Comparison of ENCODE assay signal across 9 cellular contexts in genomic region chr16:56610609-56611111, GRCh38. TPM values are rescaled to one million over a fixed set of nuclear protein-coding genes. Genes with fewer than 3 reads are reported as not detected.
DNase-seq lines count a peak whose midpoint lies in the region; ATAC-seq, FAIRE-seq and TF ChIP-seq lines count a peak whose summit lies in the region.
"Had no signal": no experiment of that assay in that cellular context is flagged by ENCODE, and none has a peak within 500 bp of the region (broad histone marks: within the 10 kb centered on the region; RNA-seq: fewer than 3 reads in every experiment).

No MANE protein-coding gene starts in this region.

- H3K79me1 ChIP-seq in H1 (ENCODE audit: low read depth, low read length): no peaks in the 10 kb centered on the region

- no peaks in the 10 kb centered on the region for H3K27me3 ChIP-seq in CD4-positive, alpha-beta memory T cell (ENCODE audit: insufficient read depth, low read length)
- H3K27me3 ChIP-seq in Peyer's patch: no peaks in the 10 kb centered on the region
- H3K27me3 ChIP-seq in H1 (replicated peaks in 1 of 4; ENCODE audit: control insufficient read depth in 3 of 4, extremely low read depth in 1 of 4, insufficient read depth in 3 of 4, low read length in 3 of 4): peaks cover 27 to 74% (median 60%) of the 10 kb centered on the region in 4 experiments
- H3K27me3 ChIP-seq in prostate gland (replicated peaks; ENCODE audit: insufficient read depth): no peaks in the 10 kb centered on the region

- no peak overlapping the region for H2BK120ac ChIP-seq in H1 (replicated peaks; ENCODE audit: low read depth, low read length)

- peak overlapping the region; percentile 88 to 100 (median 96) for H3K27ac Mint-ChIP-seq in CD4-positive, alpha-beta memory T cell

- DNase-seq in CD4-positive, alpha-beta memory T cell: no peak
- no peak for DNase-seq in Peyer's patch
- DNase-seq in H1 (ENCODE audit: low read depth in 1 of 2, low spot score in 2 of 2): no peak
- no peak for DNase-seq in prostate gland (ENCODE audit: low spot score)
- DNase-seq in SW480 (ENCODE audit: low spot score): no peak
- DNase-seq in occipital lobe (lab: John Stamatoyannopoulos, UW): no peak

- peak overlapping the region in 1 of 2 donors; percentile 94 for H3K4me3 ChIP-seq in CD4-positive, alpha-beta memory T cell (ENCODE audit: low read length in 2 of 2)
- H3K4me3 ChIP-seq in Peyer's patch (peak overlapping the region in 2 of 4 donors; percentile 58 to 66), H1 (ENCODE audit: extremely low read depth in 1 of 4, insufficient read depth in 2 of 4, low read depth in 3 of 4, low read length in 4 of 4) (no peak overlapping the region), prostate gland (no peak overlapping the region)

- no peak overlapping the region for H2AK5ac ChIP-seq in H1 (ENCODE audit: low read depth, low read length)

- no peak overlapping the region for H4K8ac ChIP-seq in H1 (ENCODE audit: extremely low read depth, insufficient read depth, low read length)

- CTCF ChIA-PET in CD4-positive, alpha-beta memory T cell (lab: Charles Lee; ENCODE audit: partially characterized antibody): interaction anchor here (1.2 to 5.9 kb wide), 3 partner anchors 33 to 852 kb away, joined by 3 to 35 read pairs (median 7); no protein-coding TSS in a partner anchor
- CTCF ChIA-PET in H1 (lab: Charles Lee; ENCODE audit: partially characterized antibody): interaction anchor here (1.0 to 2.0 kb wide), 3 partner anchors 10 to 52 kb away, joined by 3 to 5 read pairs (median 3); partner anchors contain the start of gene MT1E

- H3K56ac ChIP-seq in H1 (replicated peaks; ENCODE audit: insufficient read length, low read depth, low read length): no peak overlapping the region

- H3K9me3 Mint-ChIP-seq in CD4-positive, alpha-beta memory T cell: no peaks in the 10 kb centered on the region

- peaks cover 11% of the 10 kb centered on the region; the same call in 1 of the 2 replicates for H3K23me2 ChIP-seq in H1 (ENCODE audit: low read depth, low read length)

- H4K20me1 ChIP-seq in H1 (replicated peaks in 1 of 2; ENCODE audit: control insufficient read depth in 1 of 2, insufficient read depth in 2 of 2, low read length in 2 of 2): peaks cover 0 to 2% of the 10 kb centered on the region in 2 experiments

- ATAC-seq in GM21423 (IDR thresholded peaks at IDR 0.05; ENCODE audit: unreplicated experiment) (no peak), GM21717 (IDR thresholded peaks at IDR 0.05; ENCODE audit: unreplicated experiment) (no peak)

- FAIRE-seq in H1 (lab: Jason Lieb, UNC): no peak

- peak overlapping the region; percentile 82 for H3K27ac ChIP-seq in CD4-positive, alpha-beta memory T cell (ENCODE audit: low read depth, low read length)
- H3K27ac ChIP-seq in Peyer's patch (peak overlapping the region; percentile 75 to 93 (median 84)), H1 (ENCODE audit: low read depth, low read length) (no peak overlapping the region), prostate gland (peak overlapping the region; percentile 86 to 90)

- WGBS in H1 (ENCODE audit: extremely low coverage in 1 of 2, insufficient coverage in 1 of 2, insufficient read length in 1 of 2, insufficient replicate concordance in 2 of 2, low coverage in 1 of 2, low lambda C conversion rate in 2 of 2, missing lambda C conversion rate in 1 of 2), 2 experiments: 68% methylated on average over 2 of the region's 2 CpGs; no CpG with 5 or more reads in 1 of the 2 experiments
- WGBS in prostate gland: 45% methylated on average over 2 of the region's 2 CpGs

- H3K27me3 Mint-ChIP-seq in CD4-positive, alpha-beta memory T cell: no peaks in the 10 kb centered on the region

- TF ChIP-seq CTCF in Peyer's patch (IDR thresholded peaks at IDR 0.05) (no peak), H1 (IDR thresholded peaks at IDR 0.05; ENCODE audit: control extremely low read depth in 1 of 3, insufficient read depth in 1 of 3, low read depth in 1 of 3, low read length in 3 of 3) (no peak), prostate gland (IDR thresholded peaks at IDR 0.05) (no peak)

- H2AFZ ChIP-seq in H1 (ENCODE audit: low read length): no peak overlapping the region

- no peaks in the 10 kb centered on the region for H3K9me3 ChIP-seq in CD4-positive, alpha-beta memory T cell (ENCODE audit: control insufficient read depth in 1 of 2, low read length in 2 of 2)
- no peaks in the 10 kb centered on the region for H3K9me3 ChIP-seq in Peyer's patch
- no peaks in the 10 kb centered on the region for H3K9me3 ChIP-seq in H1 (ENCODE audit: insufficient read depth in 2 of 2, low read depth in 1 of 2, low read length in 1 of 2)
- no peaks in the 10 kb centered on the region for H3K9me3 ChIP-seq in prostate gland

- H2BK15ac ChIP-seq in H1 (ENCODE audit: low read length): peak overlapping the region; percentile 24; the same call in 1 of the 2 replicates

- no peak overlapping the region for H3K18ac ChIP-seq in H1 (ENCODE audit: extremely low read depth, low read length)

- H3K4ac ChIP-seq in H1 (replicated peaks; ENCODE audit: insufficient read length, low read depth, low read length): no peak overlapping the region

- H3K79me2 ChIP-seq in H1 (ENCODE audit: control insufficient read depth in 1 of 2, insufficient read depth in 2 of 2, low read length in 2 of 2): no peaks in the 10 kb centered on the region

- H3K23ac ChIP-seq in H1 (ENCODE audit: insufficient read length): no peak overlapping the region

- TF ChIP-seq EP300 in H1 (IDR thresholded peaks at IDR 0.05; ENCODE audit: borderline replicate concordance in 1 of 2, low read depth in 2 of 2, low read length in 2 of 2): no peak

- no peak overlapping the region for H4K5ac ChIP-seq in H1 (ENCODE audit: insufficient read length, low read depth, low read length)

- no peak overlapping the region; the same call in 1 of the 2 replicates for H2BK12ac ChIP-seq in H1 (ENCODE audit: low read depth, low read length)

- TF ChIP-seq POLR2A in Peyer's patch (IDR thresholded peaks at IDR 0.05): no peak
- no peak for TF ChIP-seq POLR2A in H1 (IDR thresholded peaks at IDR 0.05; ENCODE audit: control extremely low read depth in 1 of 2, low read depth in 2 of 2, low read length in 2 of 2)
- TF ChIP-seq POLR2A in prostate gland (IDR thresholded peaks at IDR 0.05): no peak

- no peak overlapping the region for H2BK5ac ChIP-seq in H1 (ENCODE audit: low read depth, low read length)

- peaks cover 46% of the 10 kb centered on the region for H3K4me1 ChIP-seq in CD4-positive, alpha-beta memory T cell (ENCODE audit: insufficient read depth, low read length)
- H3K4me1 ChIP-seq in Peyer's patch: peaks cover 0 to 14% (median 7%) of the 10 kb centered on the region in 4 donors
- peaks cover 7 to 21% (median 10%) of the 10 kb centered on the region in 4 experiments for H3K4me1 ChIP-seq in H1 (replicated peaks in 1 of 4; ENCODE audit: control insufficient read depth in 3 of 4, insufficient read depth in 4 of 4, low read length in 3 of 4)
- H3K4me1 ChIP-seq in prostate gland (replicated peaks): peaks cover 22% of the 10 kb centered on the region

- peaks cover 0 to 4% of the 10 kb centered on the region in 2 donors for H3K36me3 Mint-ChIP-seq in CD4-positive, alpha-beta memory T cell

- no peak overlapping the region for H3K14ac ChIP-seq in H1 (ENCODE audit: insufficient read length)

- no peak for TF ChIP-seq RAD21 in H1 (IDR thresholded peaks at IDR 0.05 in 1 of 2, conservative IDR thresholded peaks at IDR 0.05 in 1 of 2; ENCODE audit: low read depth in 2 of 2, low read length in 2 of 2)

- peaks cover 26 to 53% (median 38%) of the 10 kb centered on the region in 4 donors for H3K4me1 Mint-ChIP-seq in CD4-positive, alpha-beta memory T cell

- POLR2A ChIA-PET in CD4-positive, alpha-beta memory T cell (lab: Charles Lee; ENCODE audit: partially characterized antibody): interaction anchor here (1.0 to 4.7 kb wide), 6 partner anchors 14 to 91 kb away, joined by 4 to 30 read pairs (median 10); partner anchors contain the start of genes MT1E and MT1X
- POLR2A ChIA-PET in H1 (lab: Charles Lee; ENCODE audit: partially characterized antibody): interaction anchor here (1.2 to 8.0 kb wide), 3 partner anchors 10 to 18 kb away, joined by 4 to 66 read pairs (median 4); partner anchors contain the start of gene MT1E

- H3K36me3 ChIP-seq in CD4-positive, alpha-beta memory T cell (ENCODE audit: insufficient read depth, low read length): no peaks in the 10 kb centered on the region
- no peaks in the 10 kb centered on the region for H3K36me3 ChIP-seq in Peyer's patch
- H3K36me3 ChIP-seq in H1 (ENCODE audit: control insufficient read depth in 2 of 4, insufficient read depth in 4 of 4, low read length in 3 of 4): no peaks in the 10 kb centered on the region
- H3K36me3 ChIP-seq in prostate gland: no peaks in the 10 kb centered on the region

- H4K91ac ChIP-seq in H1 (replicated peaks; ENCODE audit: insufficient read length, low read length): no peak overlapping the region

- no peak overlapping the region for H2BK20ac ChIP-seq in H1 (ENCODE audit: low read length)

- no peak overlapping the region for H3K9ac ChIP-seq in H1 (replicated peaks in 1 of 4; ENCODE audit: extremely low read depth in 1 of 4, low read depth in 3 of 4, low read length in 3 of 4)

- H3K4me3 Mint-ChIP-seq in CD4-positive, alpha-beta memory T cell: peak overlapping the region; percentile 73 to 99 (median 98)

- H3K4me2 ChIP-seq in H1 (ENCODE audit: insufficient read depth in 1 of 2, low read depth in 2 of 2, low read length in 2 of 2): peak overlapping the region in 1 of 2 experiments; percentile 77; a peak in 1 of 4 replicates

- intact Hi-C loops in CD4-positive, alpha-beta memory T cell (cut with micrococcal nuclease): no loop called here
- intact Hi-C loops in prostate gland (cut with DNase I): no loop called here

RNA-seq across cellular contexts. Expression of gene MT2A, which starts 2.3 kb away (rescaled TPM):
- total RNA-seq in CD4-positive, alpha-beta memory T cell: 10 to 100 TPM; 15.8 to 17.7 TPM
- 100 to 1,000 TPM in 1 of 2 donors, 10 to 100 TPM in 1; 87.5 to 226 TPM for polyA plus RNA-seq in CD4-positive, alpha-beta memory T cell
- total RNA-seq in Peyer's patch (1,000 to 10,000 TPM in 1 of 4 donors, 100 to 1,000 TPM in 1, 10 to 100 TPM in 2; 33.2 to 1,072 (median 216) TPM), prostate gland (100 to 1,000 TPM; 134 to 214 TPM), occipital lobe (2.3 TPM)
- total RNA-seq in H1 (2021; fragmentation: NEBNext Ultra II Directional; extraction: Animal tissue kit (Norgen Biotek cat#: 25700)): 9.2 and 9.5 TPM in 2 replicates
- 23.2 and 30.1 TPM in 2 replicates for polyA plus RNA-seq in H1 (2011; rRNA removed)
- polyA plus RNA-seq in H1 (2011; cell fraction: cytosol; rRNA removed): 12.8 TPM
- polyA plus RNA-seq in H1 (2011; cell fraction: nucleus; rRNA removed): 21.1 TPM
- 92.5 to 136 TPM (median 103 TPM) in 4 replicates for polyA plus RNA-seq in H1 (2012, experiment 1 of 2)
- 50.9 TPM for polyA plus RNA-seq in H1 (2012, experiment 2 of 2)
- 278 TPM for polyA plus RNA-seq in H1 (2013, experiment 1 of 2)
- polyA plus RNA-seq in H1 (2013, experiment 2 of 2): 279 TPM
- 3.3 and 4.2 TPM in 2 replicates for polyA minus RNA-seq in H1 (2011; rRNA and poly(A)+ RNA removed)
- polyA minus RNA-seq in H1 (2011; cell fraction: cytosol; rRNA and poly(A)+ RNA removed): 24.2 TPM
- polyA minus RNA-seq in H1 (2011; cell fraction: nucleus; rRNA and poly(A)+ RNA removed): 5.4 TPM

RNA-seq across cellular contexts. Expression of gene MT1E, which starts 14.9 kb away (rescaled TPM):
- total RNA-seq in CD4-positive, alpha-beta memory T cell: not detected
- polyA plus RNA-seq in CD4-positive, alpha-beta memory T cell: 10 to 100 TPM in 1 of 2 donors, 1 to 10 TPM in 1; 6.8 to 16.0 TPM
- total RNA-seq in Peyer's patch (1,000 to 10,000 TPM in 1 of 4 donors, 100 to 1,000 TPM in 1, 10 to 100 TPM in 2; 53.9 to 2,225 (median 195) TPM), prostate gland (100 to 1,000 TPM; 110 to 339 TPM), occipital lobe (12.8 TPM)
- total RNA-seq in H1 (2021; fragmentation: NEBNext Ultra II Directional; extraction: Animal tissue kit (Norgen Biotek cat#: 25700)): 3.5 and 7.9 TPM in 2 replicates
- polyA plus RNA-seq in H1 (2011; rRNA removed): 109 and 117 TPM in 2 replicates
- polyA plus RNA-seq in H1 (2011; cell fraction: cytosol; rRNA removed): 255 TPM
- 53.0 TPM for polyA plus RNA-seq in H1 (2011; cell fraction: nucleus; rRNA removed)
- 61.1 to 122 TPM (median 93.3 TPM) in 4 replicates for polyA plus RNA-seq in H1 (2012, experiment 1 of 2)
- 263 TPM for polyA plus RNA-seq in H1 (2012, experiment 2 of 2)
- 64.0 TPM for polyA plus RNA-seq in H1 (2013, experiment 1 of 2)
- polyA plus RNA-seq in H1 (2013, experiment 2 of 2): 72.0 TPM
- polyA minus RNA-seq in H1 (2011; rRNA and poly(A)+ RNA removed): 15.8 and 21.0 TPM in 2 replicates
- 24.5 TPM for polyA minus RNA-seq in H1 (2011; cell fraction: cytosol; rRNA and poly(A)+ RNA removed)
- 16.6 TPM for polyA minus RNA-seq in H1 (2011; cell fraction: nucleus; rRNA and poly(A)+ RNA removed)

RNA-seq across cellular contexts. Expression of gene MT3, which starts 21.3 kb away (rescaled TPM):
- not detected for total RNA-seq in CD4-positive, alpha-beta memory T cell
- 1 to 10 TPM in 1 of 2 donors, not detected in 1; 1.1 TPM for polyA plus RNA-seq in CD4-positive, alpha-beta memory T cell
- total RNA-seq in Peyer's patch (not detected), prostate gland (1 to 10 TPM in 1 of 2 donors, not detected in 1; 1.6 TPM), occipital lobe (8.6 TPM)
- not detected in 2 replicates for total RNA-seq in H1 (2021; fragmentation: NEBNext Ultra II Directional; extraction: Animal tissue kit (Norgen Biotek cat#: 25700))
- 0.17 TPM in 1 of 2 replicates, not detected in the other for polyA plus RNA-seq in H1 (2011; rRNA removed)
- polyA plus RNA-seq in H1 (2011; cell fraction: cytosol; rRNA removed): not detected
- not detected for polyA plus RNA-seq in H1 (2011; cell fraction: nucleus; rRNA removed)
- polyA plus RNA-seq in H1 (2012, experiment 1 of 2): not detected in 4 replicates
- polyA plus RNA-seq in H1 (2012, experiment 2 of 2): not detected
- 0.18 TPM for polyA plus RNA-seq in H1 (2013, experiment 1 of 2)
- 0.17 TPM for polyA plus RNA-seq in H1 (2013, experiment 2 of 2)
- 1.8 TPM in 1 of 2 replicates, not detected in the other for polyA minus RNA-seq in H1 (2011; rRNA and poly(A)+ RNA removed)
- not detected for polyA minus RNA-seq in H1 (2011; cell fraction: cytosol; rRNA and poly(A)+ RNA removed)
- not detected for polyA minus RNA-seq in H1 (2011; cell fraction: nucleus; rRNA and poly(A)+ RNA removed)
- total RNA-seq: HT1080 had no signal

RNA-seq across cellular contexts. Expression of gene MT1M, which starts 21.8 kb away (rescaled TPM):
- not detected for total RNA-seq in CD4-positive, alpha-beta memory T cell
- polyA plus RNA-seq in CD4-positive, alpha-beta memory T cell: not detected
- total RNA-seq in Peyer's patch (100 to 1,000 TPM in 1 of 4 donors, 10 to 100 TPM in 1, 1 to 10 TPM in 2; 3.5 to 252 (median 11.3) TPM), prostate gland (10 to 100 TPM; 14.8 to 37.4 TPM), occipital lobe (1.4 TPM)
- total RNA-seq in H1 (2021; fragmentation: NEBNext Ultra II Directional; extraction: Animal tissue kit (Norgen Biotek cat#: 25700)): not detected in 2 replicates
- 1.7 and 2.1 TPM in 2 replicates for polyA plus RNA-seq in H1 (2011; rRNA removed)
- polyA plus RNA-seq in H1 (2011; cell fraction: cytosol; rRNA removed): 1.4 TPM
- polyA plus RNA-seq in H1 (2011; cell fraction: nucleus; rRNA removed): 2.3 TPM
- polyA plus RNA-seq in H1 (2012, experiment 1 of 2): 2.2 to 7.4 TPM (median 3.0 TPM) in 4 replicates
- 3.1 TPM for polyA plus RNA-seq in H1 (2012, experiment 2 of 2)
- polyA plus RNA-seq in H1 (2013, experiment 1 of 2): 7.4 TPM
- polyA plus RNA-seq in H1 (2013, experiment 2 of 2): 7.4 TPM
- polyA minus RNA-seq in H1 (2011; rRNA and poly(A)+ RNA removed): 0.73 and 0.93 TPM in 2 replicates
- polyA minus RNA-seq in H1 (2011; cell fraction: cytosol; rRNA and poly(A)+ RNA removed): not detected
- not detected for polyA minus RNA-seq in H1 (2011; cell fraction: nucleus; rRNA and poly(A)+ RNA removed)
- total RNA-seq: HT1080 had no signal

RNA-seq across cellular contexts. Expression of gene MT1A, which starts 27.8 kb away (rescaled TPM):
- total RNA-seq in CD4-positive, alpha-beta memory T cell: not detected
- not detected for polyA plus RNA-seq in CD4-positive, alpha-beta memory T cell
- total RNA-seq in Peyer's patch (100 to 1,000 TPM in 1 of 4 donors, not detected in 3; 102 TPM), prostate gland (1 to 10 TPM in 1 of 2 donors, not detected in 1; 6.9 TPM), occipital lobe (not detected)
- total RNA-seq in H1 (2021; fragmentation: NEBNext Ultra II Directional; extraction: Animal tissue kit (Norgen Biotek cat#: 25700)): not detected in 2 replicates
- polyA plus RNA-seq in H1 (2011; rRNA removed): not detected in 2 replicates
- not detected for polyA plus RNA-seq in H1 (2011; cell fraction: cytosol; rRNA removed)
- not detected for polyA plus RNA-seq in H1 (2011; cell fraction: nucleus; rRNA removed)
- polyA plus RNA-seq in H1 (2012, experiment 1 of 2): not detected in 4 replicates
- polyA plus RNA-seq in H1 (2012, experiment 2 of 2): not detected
- 2.4 TPM for polyA plus RNA-seq in H1 (2013, experiment 1 of 2)
- polyA plus RNA-seq in H1 (2013, experiment 2 of 2): 1.4 TPM
- not detected in 2 replicates for polyA minus RNA-seq in H1 (2011; rRNA and poly(A)+ RNA removed)
- polyA minus RNA-seq in H1 (2011; cell fraction: cytosol; rRNA and poly(A)+ RNA removed): not detected
- polyA minus RNA-seq in H1 (2011; cell fraction: nucleus; rRNA and poly(A)+ RNA removed): not detected
- total RNA-seq: HT1080 had no signal
